1 cellular context compared by ENCODE assay signal in the genomic region with DNA sequence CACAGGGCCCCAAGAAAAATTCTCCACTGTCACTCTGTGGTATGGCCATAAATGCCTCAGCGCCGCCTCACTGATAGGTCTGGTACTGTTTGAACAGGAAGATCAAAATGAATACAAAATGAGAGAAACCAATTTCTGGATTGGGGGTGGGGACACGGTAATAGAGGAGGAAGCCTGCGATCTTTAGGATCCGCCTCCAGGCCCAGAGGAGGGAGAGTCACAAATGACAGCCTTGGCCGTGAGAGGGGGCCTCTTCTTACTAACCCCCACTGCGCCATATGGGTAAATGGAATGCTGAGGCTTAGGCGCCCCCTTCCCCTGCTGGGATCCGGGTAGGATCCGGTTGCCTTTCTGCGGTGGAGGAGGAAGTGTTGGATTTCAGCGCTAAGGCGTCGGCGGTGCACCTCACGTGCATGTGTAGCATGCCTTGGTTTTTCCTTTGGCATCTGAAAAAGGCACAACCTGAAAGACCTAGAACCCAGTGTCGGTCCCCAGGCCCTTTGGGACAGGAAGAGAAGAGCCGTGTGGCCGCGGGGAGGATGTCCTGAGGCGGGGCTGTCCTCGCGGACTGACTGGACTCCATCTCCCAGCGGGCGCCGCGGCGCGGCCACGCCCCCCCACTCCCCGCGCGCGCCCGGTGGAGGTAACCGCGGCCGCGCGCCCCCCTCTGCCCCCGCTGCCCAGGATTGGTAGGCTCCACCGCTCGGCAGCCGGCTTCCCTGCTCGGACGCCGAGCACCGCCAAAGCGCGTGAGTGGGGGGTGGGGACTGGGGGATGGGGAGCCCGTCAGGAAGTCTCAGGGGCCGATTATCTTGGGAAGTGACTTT.
TF ChIP-seq lines count a peak whose summit lies in the region.

No MANE protein-coding gene starts in this region.

TF ChIP-seq in HepG2, 621 proteins besides CTCF, POLR2A, EP300 and RAD21 (continued from another document and continues in another):
- TF ChIP-seq, protein P1, sequence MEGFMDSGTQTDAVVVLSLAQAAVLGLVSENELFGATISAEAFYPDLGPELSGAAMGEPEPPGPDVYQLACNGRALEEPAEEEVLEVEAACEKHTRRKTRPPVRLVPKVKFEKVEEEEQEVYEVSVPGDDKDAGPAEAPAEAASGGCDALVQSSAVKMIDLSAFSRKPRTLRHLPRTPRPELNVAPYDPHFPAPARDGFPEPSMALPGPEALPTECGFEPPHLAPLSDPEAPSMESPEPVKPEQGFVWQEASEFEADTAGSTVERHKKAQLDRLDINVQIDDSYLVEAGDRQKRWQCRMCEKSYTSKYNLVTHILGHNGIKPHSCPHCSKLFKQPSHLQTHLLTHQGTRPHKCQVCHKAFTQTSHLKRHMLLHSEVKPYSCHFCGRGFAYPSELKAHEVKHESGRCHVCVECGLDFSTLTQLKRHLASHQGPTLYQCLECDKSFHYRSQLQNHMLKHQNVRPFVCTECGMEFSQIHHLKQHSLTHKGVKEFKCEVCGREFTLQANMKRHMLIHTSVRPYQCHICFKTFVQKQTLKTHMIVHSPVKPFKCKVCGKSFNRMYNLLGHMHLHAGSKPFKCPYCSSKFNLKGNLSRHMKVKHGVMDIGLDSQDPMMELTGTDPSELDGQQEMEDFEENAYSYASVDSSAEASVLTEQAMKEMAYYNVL (CRISPR knock-in tag; IDR thresholded peaks at IDR 0.05; ENCODE audit: borderline replicate concordance), result no peak
- TF ChIP-seq ZNF24 (IDR thresholded peaks at IDR 0.05) (no peak), MXI1 (IDR thresholded peaks at IDR 0.05; ENCODE audit: borderline replicate concordance, low read depth, low read length) (0 out of 3 replicates have a peak, but pooled peaks have one; percentile 49), ZSCAN25 (CRISPR knock-in tag; IDR thresholded peaks at IDR 0.05) (no peak; the same call in 1 of the 2 replicates), SMARCC2 (IDR thresholded peaks at IDR 0.05) (no peak), FOXC1 (CRISPR knock-in tag; IDR thresholded peaks at IDR 0.05; ENCODE audit: borderline replicate concordance) (peak; percentile 83), ZNF543 (CRISPR knock-in tag; IDR thresholded peaks at IDR 0.05) (peak; percentile 36; the same call in 1 of the 2 replicates), SOX5 (CRISPR knock-in tag; IDR thresholded peaks at IDR 0.05; ENCODE audit: borderline replicate concordance) (no peak), RCOR2 (CRISPR knock-in tag; IDR thresholded peaks at IDR 0.05) (no peak), IRX3 (CRISPR knock-in tag; IDR thresholded peaks at IDR 0.05; ENCODE audit: borderline replicate concordance, low read depth) (0 out of 2 replicates have a peak, but pooled peaks have one; percentile 55), ZNF460 (CRISPR knock-in tag; IDR thresholded peaks at IDR 0.05; ENCODE audit: borderline replicate concordance) (no peak), HNRNPK (IDR thresholded peaks at IDR 0.05; ENCODE audit: low read depth, low read length, poor library complexity, severe bottlenecking) (no peak), SCMH1 (CRISPR knock-in tag; IDR thresholded peaks at IDR 0.05; ENCODE audit: borderline replicate concordance) (no peak), PRMT3 (CRISPR knock-in tag; IDR thresholded peaks at IDR 0.05; ENCODE audit: borderline replicate concordance, low read depth) (no peak), CC2D1A (CRISPR knock-in tag; IDR thresholded peaks at IDR 0.05) (0 out of 2 replicates have a peak, but pooled peaks have one; percentile 50), NFE2 (CRISPR knock-in tag; IDR thresholded peaks at IDR 0.05) (no peak)
- TF ChIP-seq, protein P2, sequence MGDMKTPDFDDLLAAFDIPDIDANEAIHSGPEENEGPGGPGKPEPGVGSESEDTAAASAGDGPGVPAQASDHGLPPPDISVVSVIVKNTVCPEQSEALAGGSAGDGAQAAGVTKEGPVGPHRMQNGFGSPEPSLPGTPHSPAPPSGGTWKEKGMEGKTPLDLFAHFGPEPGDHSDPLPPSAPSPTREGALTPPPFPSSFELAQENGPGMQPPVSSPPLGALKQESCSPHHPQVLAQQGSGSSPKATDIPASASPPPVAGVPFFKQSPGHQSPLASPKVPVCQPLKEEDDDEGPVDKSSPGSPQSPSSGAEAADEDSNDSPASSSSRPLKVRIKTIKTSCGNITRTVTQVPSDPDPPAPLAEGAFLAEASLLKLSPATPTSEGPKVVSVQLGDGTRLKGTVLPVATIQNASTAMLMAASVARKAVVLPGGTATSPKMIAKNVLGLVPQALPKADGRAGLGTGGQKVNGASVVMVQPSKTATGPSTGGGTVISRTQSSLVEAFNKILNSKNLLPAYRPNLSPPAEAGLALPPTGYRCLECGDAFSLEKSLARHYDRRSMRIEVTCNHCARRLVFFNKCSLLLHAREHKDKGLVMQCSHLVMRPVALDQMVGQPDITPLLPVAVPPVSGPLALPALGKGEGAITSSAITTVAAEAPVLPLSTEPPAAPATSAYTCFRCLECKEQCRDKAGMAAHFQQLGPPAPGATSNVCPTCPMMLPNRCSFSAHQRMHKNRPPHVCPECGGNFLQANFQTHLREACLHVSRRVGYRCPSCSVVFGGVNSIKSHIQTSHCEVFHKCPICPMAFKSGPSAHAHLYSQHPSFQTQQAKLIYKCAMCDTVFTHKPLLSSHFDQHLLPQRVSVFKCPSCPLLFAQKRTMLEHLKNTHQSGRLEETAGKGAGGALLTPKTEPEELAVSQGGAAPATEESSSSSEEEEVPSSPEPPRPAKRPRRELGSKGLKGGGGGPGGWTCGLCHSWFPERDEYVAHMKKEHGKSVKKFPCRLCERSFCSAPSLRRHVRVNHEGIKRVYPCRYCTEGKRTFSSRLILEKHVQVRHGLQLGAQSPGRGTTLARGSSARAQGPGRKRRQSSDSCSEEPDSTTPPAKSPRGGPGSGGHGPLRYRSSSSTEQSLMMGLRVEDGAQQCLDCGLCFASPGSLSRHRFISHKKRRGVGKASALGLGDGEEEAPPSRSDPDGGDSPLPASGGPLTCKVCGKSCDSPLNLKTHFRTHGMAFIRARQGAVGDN (CRISPR knock-in tag; IDR thresholded peaks at IDR 0.05), result peak; percentile 80
- TF ChIP-seq, protein P3, sequence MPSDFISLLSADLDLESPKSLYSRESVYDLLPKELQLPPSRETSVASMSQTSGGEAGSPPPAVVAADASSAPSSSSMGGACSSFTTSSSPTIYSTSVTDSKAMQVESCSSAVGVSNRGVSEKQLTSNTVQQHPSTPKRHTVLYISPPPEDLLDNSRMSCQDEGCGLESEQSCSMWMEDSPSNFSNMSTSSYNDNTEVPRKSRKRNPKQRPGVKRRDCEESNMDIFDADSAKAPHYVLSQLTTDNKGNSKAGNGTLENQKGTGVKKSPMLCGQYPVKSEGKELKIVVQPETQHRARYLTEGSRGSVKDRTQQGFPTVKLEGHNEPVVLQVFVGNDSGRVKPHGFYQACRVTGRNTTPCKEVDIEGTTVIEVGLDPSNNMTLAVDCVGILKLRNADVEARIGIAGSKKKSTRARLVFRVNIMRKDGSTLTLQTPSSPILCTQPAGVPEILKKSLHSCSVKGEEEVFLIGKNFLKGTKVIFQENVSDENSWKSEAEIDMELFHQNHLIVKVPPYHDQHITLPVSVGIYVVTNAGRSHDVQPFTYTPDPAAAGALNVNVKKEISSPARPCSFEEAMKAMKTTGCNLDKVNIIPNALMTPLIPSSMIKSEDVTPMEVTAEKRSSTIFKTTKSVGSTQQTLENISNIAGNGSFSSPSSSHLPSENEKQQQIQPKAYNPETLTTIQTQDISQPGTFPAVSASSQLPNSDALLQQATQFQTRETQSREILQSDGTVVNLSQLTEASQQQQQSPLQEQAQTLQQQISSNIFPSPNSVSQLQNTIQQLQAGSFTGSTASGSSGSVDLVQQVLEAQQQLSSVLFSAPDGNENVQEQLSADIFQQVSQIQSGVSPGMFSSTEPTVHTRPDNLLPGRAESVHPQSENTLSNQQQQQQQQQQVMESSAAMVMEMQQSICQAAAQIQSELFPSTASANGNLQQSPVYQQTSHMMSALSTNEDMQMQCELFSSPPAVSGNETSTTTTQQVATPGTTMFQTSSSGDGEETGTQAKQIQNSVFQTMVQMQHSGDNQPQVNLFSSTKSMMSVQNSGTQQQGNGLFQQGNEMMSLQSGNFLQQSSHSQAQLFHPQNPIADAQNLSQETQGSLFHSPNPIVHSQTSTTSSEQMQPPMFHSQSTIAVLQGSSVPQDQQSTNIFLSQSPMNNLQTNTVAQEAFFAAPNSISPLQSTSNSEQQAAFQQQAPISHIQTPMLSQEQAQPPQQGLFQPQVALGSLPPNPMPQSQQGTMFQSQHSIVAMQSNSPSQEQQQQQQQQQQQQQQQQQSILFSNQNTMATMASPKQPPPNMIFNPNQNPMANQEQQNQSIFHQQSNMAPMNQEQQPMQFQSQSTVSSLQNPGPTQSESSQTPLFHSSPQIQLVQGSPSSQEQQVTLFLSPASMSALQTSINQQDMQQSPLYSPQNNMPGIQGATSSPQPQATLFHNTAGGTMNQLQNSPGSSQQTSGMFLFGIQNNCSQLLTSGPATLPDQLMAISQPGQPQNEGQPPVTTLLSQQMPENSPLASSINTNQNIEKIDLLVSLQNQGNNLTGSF (CRISPR knock-in tag; IDR thresholded peaks at IDR 0.05), result no peak; the same call in 1 of the 2 replicates
- TF ChIP-seq, protein P4, sequence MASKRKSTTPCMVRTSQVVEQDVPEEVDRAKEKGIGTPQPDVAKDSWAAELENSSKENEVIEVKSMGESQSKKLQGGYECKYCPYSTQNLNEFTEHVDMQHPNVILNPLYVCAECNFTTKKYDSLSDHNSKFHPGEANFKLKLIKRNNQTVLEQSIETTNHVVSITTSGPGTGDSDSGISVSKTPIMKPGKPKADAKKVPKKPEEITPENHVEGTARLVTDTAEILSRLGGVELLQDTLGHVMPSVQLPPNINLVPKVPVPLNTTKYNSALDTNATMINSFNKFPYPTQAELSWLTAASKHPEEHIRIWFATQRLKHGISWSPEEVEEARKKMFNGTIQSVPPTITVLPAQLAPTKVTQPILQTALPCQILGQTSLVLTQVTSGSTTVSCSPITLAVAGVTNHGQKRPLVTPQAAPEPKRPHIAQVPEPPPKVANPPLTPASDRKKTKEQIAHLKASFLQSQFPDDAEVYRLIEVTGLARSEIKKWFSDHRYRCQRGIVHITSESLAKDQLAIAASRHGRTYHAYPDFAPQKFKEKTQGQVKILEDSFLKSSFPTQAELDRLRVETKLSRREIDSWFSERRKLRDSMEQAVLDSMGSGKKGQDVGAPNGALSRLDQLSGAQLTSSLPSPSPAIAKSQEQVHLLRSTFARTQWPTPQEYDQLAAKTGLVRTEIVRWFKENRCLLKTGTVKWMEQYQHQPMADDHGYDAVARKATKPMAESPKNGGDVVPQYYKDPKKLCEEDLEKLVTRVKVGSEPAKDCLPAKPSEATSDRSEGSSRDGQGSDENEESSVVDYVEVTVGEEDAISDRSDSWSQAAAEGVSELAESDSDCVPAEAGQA (IDR thresholded peaks at IDR 0.05; ENCODE audit: low read depth), result no peak
- TF ChIP-seq, protein P4 (CRISPR knock-in tag; IDR thresholded peaks at IDR 0.05; ENCODE audit: borderline replicate concordance), result no peak
- TF ChIP-seq, protein P5, sequence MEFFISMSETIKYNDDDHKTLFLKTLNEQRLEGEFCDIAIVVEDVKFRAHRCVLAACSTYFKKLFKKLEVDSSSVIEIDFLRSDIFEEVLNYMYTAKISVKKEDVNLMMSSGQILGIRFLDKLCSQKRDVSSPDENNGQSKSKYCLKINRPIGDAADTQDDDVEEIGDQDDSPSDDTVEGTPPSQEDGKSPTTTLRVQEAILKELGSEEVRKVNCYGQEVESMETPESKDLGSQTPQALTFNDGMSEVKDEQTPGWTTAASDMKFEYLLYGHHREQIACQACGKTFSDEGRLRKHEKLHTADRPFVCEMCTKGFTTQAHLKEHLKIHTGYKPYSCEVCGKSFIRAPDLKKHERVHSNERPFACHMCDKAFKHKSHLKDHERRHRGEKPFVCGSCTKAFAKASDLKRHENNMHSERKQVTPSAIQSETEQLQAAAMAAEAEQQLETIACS (CRISPR knock-in tag; IDR thresholded peaks at IDR 0.05), result peak; percentile 92
- TF ChIP-seq, protein P6, sequence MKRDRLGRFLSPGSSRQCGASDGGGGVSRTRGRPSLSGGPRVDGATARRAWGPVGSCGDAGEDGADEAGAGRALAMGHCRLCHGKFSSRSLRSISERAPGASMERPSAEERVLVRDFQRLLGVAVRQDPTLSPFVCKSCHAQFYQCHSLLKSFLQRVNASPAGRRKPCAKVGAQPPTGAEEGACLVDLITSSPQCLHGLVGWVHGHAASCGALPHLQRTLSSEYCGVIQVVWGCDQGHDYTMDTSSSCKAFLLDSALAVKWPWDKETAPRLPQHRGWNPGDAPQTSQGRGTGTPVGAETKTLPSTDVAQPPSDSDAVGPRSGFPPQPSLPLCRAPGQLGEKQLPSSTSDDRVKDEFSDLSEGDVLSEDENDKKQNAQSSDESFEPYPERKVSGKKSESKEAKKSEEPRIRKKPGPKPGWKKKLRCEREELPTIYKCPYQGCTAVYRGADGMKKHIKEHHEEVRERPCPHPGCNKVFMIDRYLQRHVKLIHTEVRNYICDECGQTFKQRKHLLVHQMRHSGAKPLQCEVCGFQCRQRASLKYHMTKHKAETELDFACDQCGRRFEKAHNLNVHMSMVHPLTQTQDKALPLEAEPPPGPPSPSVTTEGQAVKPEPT (CRISPR knock-in tag; IDR thresholded peaks at IDR 0.05; ENCODE audit: low read depth), result no peak; the same call in 1 of the 2 replicates
- TF ChIP-seq, protein P7, sequence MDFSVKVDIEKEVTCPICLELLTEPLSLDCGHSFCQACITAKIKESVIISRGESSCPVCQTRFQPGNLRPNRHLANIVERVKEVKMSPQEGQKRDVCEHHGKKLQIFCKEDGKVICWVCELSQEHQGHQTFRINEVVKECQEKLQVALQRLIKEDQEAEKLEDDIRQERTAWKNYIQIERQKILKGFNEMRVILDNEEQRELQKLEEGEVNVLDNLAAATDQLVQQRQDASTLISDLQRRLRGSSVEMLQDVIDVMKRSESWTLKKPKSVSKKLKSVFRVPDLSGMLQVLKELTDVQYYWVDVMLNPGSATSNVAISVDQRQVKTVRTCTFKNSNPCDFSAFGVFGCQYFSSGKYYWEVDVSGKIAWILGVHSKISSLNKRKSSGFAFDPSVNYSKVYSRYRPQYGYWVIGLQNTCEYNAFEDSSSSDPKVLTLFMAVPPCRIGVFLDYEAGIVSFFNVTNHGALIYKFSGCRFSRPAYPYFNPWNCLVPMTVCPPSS (IDR thresholded peaks at IDR 0.05), result no peak
- TF ChIP-seq, protein P8, sequence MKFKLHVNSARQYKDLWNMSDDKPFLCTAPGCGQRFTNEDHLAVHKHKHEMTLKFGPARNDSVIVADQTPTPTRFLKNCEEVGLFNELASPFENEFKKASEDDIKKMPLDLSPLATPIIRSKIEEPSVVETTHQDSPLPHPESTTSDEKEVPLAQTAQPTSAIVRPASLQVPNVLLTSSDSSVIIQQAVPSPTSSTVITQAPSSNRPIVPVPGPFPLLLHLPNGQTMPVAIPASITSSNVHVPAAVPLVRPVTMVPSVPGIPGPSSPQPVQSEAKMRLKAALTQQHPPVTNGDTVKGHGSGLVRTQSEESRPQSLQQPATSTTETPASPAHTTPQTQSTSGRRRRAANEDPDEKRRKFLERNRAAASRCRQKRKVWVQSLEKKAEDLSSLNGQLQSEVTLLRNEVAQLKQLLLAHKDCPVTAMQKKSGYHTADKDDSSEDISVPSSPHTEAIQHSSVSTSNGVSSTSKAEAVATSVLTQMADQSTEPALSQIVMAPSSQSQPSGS (CRISPR knock-in tag; IDR thresholded peaks at IDR 0.05), result no peak; the same call in 1 of the 2 replicates
